ENCODE assay signal across 9 cellular contexts in genomic region chr1:117664314-117664713, GRCh38. TPM values are rescaled to one million over a fixed set of nuclear protein-coding genes. Genes with fewer than 3 reads are reported as not detected.
A peak's percentile ranks its signal among the peaks of the same experiment; 100 is the strongest.
DNase-seq lines count a peak whose midpoint lies in the region; ATAC-seq and TF ChIP-seq lines count a peak whose summit lies in the region.
"Had no signal": no experiment of that assay in that cellular context is flagged by ENCODE, and none has a peak within 500 bp of the region (broad histone marks: within the 10 kb centered on the region; RNA-seq: fewer than 3 reads in every experiment).

No MANE protein-coding gene starts in this region.

- H3K4me1 ChIP-seq in DND-41 (ENCODE audit: insufficient read depth, low read length) (peaks cover 42% of the 10 kb centered on the region), transverse colon (peaks cover 0 to 16% (median 12%) of the 10 kb centered on the region in 4 donors)

- TF ChIP-seq CTCF in DND-41 (IDR thresholded peaks at IDR 0.05; ENCODE audit: borderline replicate concordance, extremely low read depth, low read length, poor library complexity, severe bottlenecking) = no peak
- no peak for TF ChIP-seq CTCF in transverse colon (IDR thresholded peaks at IDR 0.05)

- H3K36me3 Mint-ChIP-seq in IgD-negative memory B cell = no peaks in the 10 kb centered on the region

- H3K79me2 ChIP-seq in DND-41 (ENCODE audit: insufficient read depth, low read length) = no peaks in the 10 kb centered on the region

- no peak overlapping the region for H3K27ac ChIP-seq in DND-41 (ENCODE audit: low read length)
- H3K27ac ChIP-seq in transverse colon = peak overlapping the region; percentile 18 to 79 (median 54)
- H3K27ac ChIP-seq: VCaP had no signal

- H3K4me2 ChIP-seq in DND-41 (ENCODE audit: insufficient read depth, low read length) = no peak overlapping the region

- peaks cover 7% of the 10 kb centered on the region for H4K20me1 ChIP-seq in DND-41 (ENCODE audit: insufficient read depth, low read length)

- no peak for TF ChIP-seq EP300 in transverse colon (IDR thresholded peaks at IDR 0.05; ENCODE audit: low read depth)

- H3K4me3 ChIP-seq in DND-41 (ENCODE audit: low read depth in 1 of 2, low read length in 2 of 2) = no peak overlapping the region
- H3K4me3 ChIP-seq in transverse colon = no peak overlapping the region

- no peak overlapping the region for H3K9ac ChIP-seq in DND-41 (ENCODE audit: low read depth, low read length)

- H3K9me3 ChIP-seq in DND-41 (ENCODE audit: insufficient read depth, low read length, severe bottlenecking) (no peaks in the 10 kb centered on the region), transverse colon (no peaks in the 10 kb centered on the region)

- no peak for TF ChIP-seq POLR2A in transverse colon (IDR thresholded peaks at IDR 0.05)

- H3K27me3 ChIP-seq in DND-41 (ENCODE audit: insufficient read depth, low read length, poor library complexity) = no peaks in the 10 kb centered on the region
- no peaks in the 10 kb centered on the region for H3K27me3 ChIP-seq in transverse colon

- no peak overlapping the region for H2AFZ ChIP-seq in DND-41 (ENCODE audit: low read depth, low read length)

- H3K36me3 ChIP-seq in DND-41 (ENCODE audit: insufficient read depth, low read length) = no peaks in the 10 kb centered on the region
- no peaks in the 10 kb centered on the region for H3K36me3 ChIP-seq in transverse colon

- peaks cover 0 to 3% (median 2%) of the 10 kb centered on the region in 3 donors for H3K9me3 Mint-ChIP-seq in IgD-negative memory B cell

- no peaks in the 10 kb centered on the region for H3K27me3 Mint-ChIP-seq in IgD-negative memory B cell

- ATAC-seq in DND-41 (ENCODE audit: insufficient read depth, low read depth) = peak; percentile 37
- peak; percentile 97 for ATAC-seq in GM21447 (IDR thresholded peaks at IDR 0.05; ENCODE audit: unreplicated experiment)
- no peak for ATAC-seq in SK-N-SH treated with all-trans-retinoic acid at 6 μM for 48 hours

- H3K27ac Mint-ChIP-seq in IgD-negative memory B cell = peak overlapping the region; percentile 94 to 99 (median 95)

- peak; percentile 28 for DNase-seq in DND-41
- DNase-seq in activated gamma-delta T cell treated with anti-CD3 and anti-CD28 coated beads, Interleukin-2, amount 50 U/mL, for 16 hours (ENCODE audit: low read depth) = peak; percentile 48
- no peak for DNase-seq in transverse colon
- DNase-seq in middle frontal gyrus (ENCODE audit: extremely low spot score, low spot score) = no peak
- DNase-seq in NCI-H446 treated with DMSO at 0.1 percent for 48 hours (lab: John Stamatoyannopoulos, UW) = no peak

- H3K4me3 Mint-ChIP-seq in IgD-negative memory B cell = peak overlapping the region; percentile 44 to 85 (median 82)

- peaks cover 53 to 69% (median 55%) of the 10 kb centered on the region in 3 donors for H3K4me1 Mint-ChIP-seq in IgD-negative memory B cell

- WGBS in transverse colon (ENCODE audit: low coverage in 1 of 2), 2 donors = 69 to 74% methylated on average over 4 to 6 of the region's 6 CpGs

- in situ Hi-C loops in transverse colon (cut with MboI; ENCODE audit: low pct_ligation_motif_present in 1 of 4, low pct_unique_long_range_greater_than_20kb in 1 of 4, low sequenced_read_pairs in 3 of 4) = no loop called here

- intact Hi-C loops in transverse colon (cut with DNase I; ENCODE audit: low total_unique reads) = no loop called here

TF ChIP-seq in SK-N-SH treated with all-trans-retinoic acid at 6 μM for 48 hours, 23 proteins besides CTCF, POLR2A, EP300 and RAD21:
- no peak for TF ChIP-seq ZFP30 (CRISPR knock-in tag; IDR thresholded peaks at IDR 0.05)

RNA-seq across cellular contexts. Expression of gene TENT5C, which starts 58.5 kb away (rescaled TPM):
- polyA plus RNA-seq in IgD-negative memory B cell = 33.4 TPM
- 10 to 100 TPM in 3 of 4 donors, 1 to 10 TPM in 1; 3.4 to 30.8 (median 18.1) TPM for total RNA-seq in transverse colon

Comparison
In these comparisons a context has a peak if more than half of its experiments do, and no peak if none do; other contexts are left out.
1. DNase-seq: peak in DND-41 (single experiment) and activated gamma-delta T cell treated with anti-CD3 and anti-CD28 coated beads, Interleukin-2, amount 50 U/mL, for 16 hours (single experiment); none in transverse colon (single experiment), middle frontal gyrus (single experiment) and NCI-H446 treated with DMSO at 0.1 percent for 48 hours (single experiment).